ENCODE assay signal across 16 cellular contexts in genomic region chr14:49033131-49033530, GRCh38.
A peak's percentile ranks its signal among the peaks of the same experiment; 100 is the strongest.
DNase-seq lines count a peak whose midpoint lies in the region; ATAC-seq and TF ChIP-seq lines count a peak whose summit lies in the region.
"Had no signal": no experiment of that assay in that cellular context is flagged by ENCODE, and none has a peak within 500 bp of the region (broad histone marks: within the 10 kb centered on the region; RNA-seq: fewer than 3 reads in every experiment).

No MANE protein-coding gene starts in this region.

- TF ChIP-seq CTCF in WTC11 (IDR thresholded peaks at IDR 0.05) = no peak

- H3K4me1 Mint-ChIP-seq in WTC11 = peaks cover 9% of the 10 kb centered on the region
- H3K4me1 Mint-ChIP-seq: CD4-positive, alpha-beta memory T cell had no signal

- no peak overlapping the region for H3K23ac ChIP-seq in mesendoderm (ENCODE audit: low read length)

- H4K8ac ChIP-seq in mesendoderm (ENCODE audit: low read depth, low read length) = no peak overlapping the region

- no peak overlapping the region for H4K5ac ChIP-seq in mesendoderm (ENCODE audit: low read length)

- H2BK120ac ChIP-seq in mesendoderm (ENCODE audit: low read depth, low read length) = no peak overlapping the region

- ATAC-seq in WTC11 (peak; percentile 73), HG03457 (IDR thresholded peaks at IDR 0.05; ENCODE audit: unreplicated experiment) (no peak), HG03439 (IDR thresholded peaks at IDR 0.05; ENCODE audit: unreplicated experiment) (no peak), GM18867 (IDR thresholded peaks at IDR 0.05; ENCODE audit: unreplicated experiment) (no peak)
- ATAC-seq: HCT116 had no signal

- no peak overlapping the region for H3K4me3 ChIP-seq in mesendoderm (ENCODE audit: low read length)
- H3K4me3 ChIP-seq: GM23248 had no signal

- no peak overlapping the region for H2BK15ac ChIP-seq in mesendoderm (replicated peaks; ENCODE audit: low read depth)

- no peak overlapping the region for H3K18ac ChIP-seq in mesendoderm (ENCODE audit: low read length)

- DNase-seq in H4 (ENCODE audit: low spot score) (peak; percentile 6), WTC11 (ENCODE audit: low spot score) (peak; percentile 14), mesendoderm (peak; percentile 13), SHP77 treated with DMSO at 0.1 percent for 48 hours (lab: John Stamatoyannopoulos, UW) (no peak)
- DNase-seq: C1 segment of cervical spinal cord; Calu3; CD4-positive, alpha-beta memory T cell; COR-L47; DMS53; DMS79 treated with DMSO at 0.1 percent for 48 hours; GM23248; H7 had no signal

- H2AK5ac ChIP-seq in mesendoderm (ENCODE audit: low read length) = no peak overlapping the region

- H3K27me3 ChIP-seq in mesendoderm (ENCODE audit: insufficient read depth, low read length, poor library complexity) = no peaks in the 10 kb centered on the region

- H3K4me1 ChIP-seq in mesendoderm (ENCODE audit: control insufficient read depth, low read depth, low read length) = no peaks in the 10 kb centered on the region

- peaks cover 30% of the 10 kb centered on the region for H3K9me3 Mint-ChIP-seq in WTC11

- POLR2A ChIA-PET in WTC11 (lab: Charles Lee) = no interaction called here

- no peak overlapping the region for H3K27ac Mint-ChIP-seq in WTC11
- H3K27ac Mint-ChIP-seq: CD4-positive, alpha-beta memory T cell had no signal

- H3K79me2 ChIP-seq in mesendoderm (ENCODE audit: control insufficient read depth, insufficient read depth, low read length) = no peaks in the 10 kb centered on the region

- H2BK5ac ChIP-seq in mesendoderm (ENCODE audit: low read length) = no peak overlapping the region

- peaks cover 7% of the 10 kb centered on the region; the same call in 1 of the 2 replicates for H3K36me3 Mint-ChIP-seq in WTC11
- H3K36me3 Mint-ChIP-seq: CD4-positive, alpha-beta memory T cell had no signal

- H3K4ac ChIP-seq in mesendoderm (ENCODE audit: low read depth, low read length) = no peak overlapping the region

- H3K79me1 ChIP-seq in mesendoderm (ENCODE audit: low read length) = no peaks in the 10 kb centered on the region

- no peak overlapping the region for H3K4me2 ChIP-seq in mesendoderm (ENCODE audit: low read length)

- no peak overlapping the region for H3K4me3 Mint-ChIP-seq in WTC11
- H3K4me3 Mint-ChIP-seq: CD4-positive, alpha-beta memory T cell had no signal

- no peak overlapping the region for H3K56ac ChIP-seq in mesendoderm (ENCODE audit: low read length)

- H3K9ac ChIP-seq in mesendoderm (ENCODE audit: low read length) = no peak overlapping the region
- H3K9ac ChIP-seq: GM23248 had no signal

- H3K27me3 Mint-ChIP-seq in WTC11 (ENCODE audit: low read depth) = no peaks in the 10 kb centered on the region

- CTCF ChIA-PET in WTC11 (lab: Charles Lee) = no interaction called here

- no peaks in the 10 kb centered on the region for H3K36me3 ChIP-seq in mesendoderm (ENCODE audit: control insufficient read depth, insufficient read depth, low read length)

- H3K27ac ChIP-seq in mesendoderm (ENCODE audit: low read depth, low read length) = no peak overlapping the region
- H3K27ac ChIP-seq: GM23248 had no signal

- WGBS in mesendoderm (ENCODE audit: extremely low coverage, insufficient coverage, low lambda C conversion rate) = no CpG with 5 or more reads among the region's 8 CpGs

TF ChIP-seq in WTC11, 78 proteins besides CTCF, POLR2A, EP300 and RAD21:
- TF ChIP-seq ZNF671 (CRISPR knock-in tag; IDR thresholded peaks at IDR 0.05) (no peak), ZBTB21 (CRISPR knock-in tag; IDR thresholded peaks at IDR 0.05; ENCODE audit: borderline replicate concordance) (no peak), IRF2 (CRISPR knock-in tag; IDR thresholded peaks at IDR 0.05; ENCODE audit: borderline replicate concordance, low read depth) (no peak), MLX (CRISPR knock-in tag; IDR thresholded peaks at IDR 0.05) (no peak), SP1 (CRISPR knock-in tag; conservative IDR thresholded peaks at IDR 0.05) (no peak), ZBTB43 (CRISPR knock-in tag; IDR thresholded peaks at IDR 0.05) (no peak), ZNF396 (CRISPR knock-in tag; IDR thresholded peaks at IDR 0.05; ENCODE audit: borderline replicate concordance) (no peak), SMAD3 (CRISPR knock-in tag; IDR thresholded peaks at IDR 0.05; ENCODE audit: borderline replicate concordance) (no peak), HMGXB4 (CRISPR knock-in tag; IDR thresholded peaks at IDR 0.05) (no peak), GRHL2 (CRISPR knock-in tag; IDR thresholded peaks at IDR 0.05; ENCODE audit: insufficient replicate concordance, severe bottlenecking) (no peak), ELF4 (CRISPR knock-in tag; IDR thresholded peaks at IDR 0.05; ENCODE audit: low read depth) (no peak), ZNF425 (CRISPR knock-in tag; conservative IDR thresholded peaks at IDR 0.05) (no peak), NR2C2 (CRISPR knock-in tag; IDR thresholded peaks at IDR 0.05) (no peak), FOXP1 (CRISPR knock-in tag; IDR thresholded peaks at IDR 0.05; ENCODE audit: borderline replicate concordance) (no peak)
